19 cellular contexts compared by ENCODE assay signal in the genomic region with DNA sequence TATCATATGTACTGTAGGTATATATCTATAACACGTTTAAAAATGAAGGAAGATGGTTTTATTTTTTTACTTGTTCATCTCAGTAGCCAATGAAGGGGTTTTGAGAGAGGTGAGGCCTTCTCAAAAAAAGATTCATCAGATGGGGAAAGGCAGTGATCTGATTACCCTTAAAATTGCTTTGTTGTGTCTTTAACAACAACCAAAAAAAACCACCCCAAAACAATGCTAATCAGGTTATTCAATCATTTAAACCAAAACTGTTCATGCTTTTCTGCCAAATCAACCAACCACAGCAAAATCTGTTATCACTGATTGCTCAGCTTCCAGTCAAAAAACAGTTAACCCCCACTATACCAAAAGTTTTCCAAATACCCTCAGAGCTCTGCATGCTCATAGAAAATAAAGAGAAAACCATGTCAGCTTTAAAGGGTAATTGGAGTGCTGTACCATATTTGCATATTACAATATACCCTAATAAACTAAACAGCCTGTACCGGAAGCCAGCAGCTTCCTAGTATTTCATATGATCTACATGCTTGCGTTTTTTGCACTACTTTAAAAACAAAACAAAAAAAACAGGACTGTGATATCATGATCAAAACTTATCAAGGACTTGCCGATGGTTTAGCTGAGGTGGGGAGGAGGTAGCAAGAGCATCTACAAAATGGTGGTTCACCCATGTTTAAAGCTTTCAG. TPM values are rescaled to one million over a fixed set of nuclear protein-coding genes. Genes with fewer than 3 reads are reported as not detected.
DNase-seq lines count a peak whose midpoint lies in the region; ATAC-seq and TF ChIP-seq lines count a peak whose summit lies in the region.
"Had no signal": no experiment of that assay in that cellular context is flagged by ENCODE, and none has a peak within 500 bp of the region (broad histone marks: within the 10 kb centered on the region; RNA-seq: fewer than 3 reads in every experiment).

No MANE protein-coding gene starts in this region.

- intact Hi-C loops in sigmoid colon (cut with DNase I), result no loop called here

- H3K9me3 ChIP-seq in sigmoid colon, result no peaks in the 10 kb centered on the region
- H3K9me3 ChIP-seq: A549, vagina had no signal

- H3K27ac ChIP-seq in sigmoid colon, result peak overlapping the region in 3 of 4 donors; percentile 54 to 74 (median 66)
- H3K27ac ChIP-seq: A549, vagina had no signal

- no peaks in the 10 kb centered on the region for H3K27me3 Mint-ChIP-seq in activated CD4-positive, alpha-beta T cell treated with anti-CD3 and anti-CD28 coated beads, Interleukin-2, amount 10 ng/mL, durations not matched to agents 7 days and 5 days
- no peaks in the 10 kb centered on the region for H3K27me3 Mint-ChIP-seq in T-helper 2 cell treated with Interferon-gamma antibody and Interleukin-4, amounts not matched to agents 5 μg/mL and 100 μg/mL, for 36 hours (ENCODE audit: low read depth)
- H3K27me3 Mint-ChIP-seq in central memory CD8-positive, alpha-beta T cell, result no peaks in the 10 kb centered on the region
- H3K27me3 Mint-ChIP-seq: stimulated activated naive B cell treated with anti-CD40 and anti-IgM and Interleukin-4, amounts not matched to agents 10 μg/mL and 1 μg/mL and 100 μg/mL, for 72 hours had no signal

- H3K36me3 Mint-ChIP-seq in activated CD4-positive, alpha-beta T cell treated with anti-CD3 and anti-CD28 coated beads, Interleukin-2, amount 10 ng/mL, durations not matched to agents 7 days and 5 days (ENCODE audit: low read depth), result peaks cover 95% of the 10 kb centered on the region
- peaks cover 82% of the 10 kb centered on the region for H3K36me3 Mint-ChIP-seq in T-helper 2 cell treated with Interferon-gamma antibody and Interleukin-4, amounts not matched to agents 5 μg/mL and 100 μg/mL, for 36 hours (ENCODE audit: low read depth)
- peaks cover 9% of the 10 kb centered on the region for H3K36me3 Mint-ChIP-seq in central memory CD8-positive, alpha-beta T cell (ENCODE audit: insufficient read depth)

- TF ChIP-seq EP300 in sigmoid colon (IDR thresholded peaks at IDR 0.05), result no peak

- TF ChIP-seq POLR2A in sigmoid colon (IDR thresholded peaks at IDR 0.05), result no peak

- H3K4me3 ChIP-seq in sigmoid colon, result no peak overlapping the region
- H3K4me3 ChIP-seq: A549, lung, vagina had no signal

- H3K4me1 Mint-ChIP-seq in activated CD4-positive, alpha-beta T cell treated with anti-CD3 and anti-CD28 coated beads, Interleukin-2, amount 10 ng/mL, durations not matched to agents 7 days and 5 days, result peaks cover 96% of the 10 kb centered on the region
- peaks cover 90% of the 10 kb centered on the region for H3K4me1 Mint-ChIP-seq in T-helper 2 cell treated with Interferon-gamma antibody and Interleukin-4, amounts not matched to agents 5 μg/mL and 100 μg/mL, for 36 hours (ENCODE audit: low read depth)
- peaks cover 30% of the 10 kb centered on the region for H3K4me1 Mint-ChIP-seq in central memory CD8-positive, alpha-beta T cell
- H3K4me1 Mint-ChIP-seq: nephron had no signal

- TF ChIP-seq CTCF in sigmoid colon (IDR thresholded peaks at IDR 0.05) (no peak), GM10248 (IDR thresholded peaks at IDR 0.05; ENCODE audit: control extremely low read depth, extremely low read depth, low read depth, missing control alignments) (no peak)

- H3K9me3 Mint-ChIP-seq in activated CD4-positive, alpha-beta T cell treated with anti-CD3 and anti-CD28 coated beads, Interleukin-2, amount 10 ng/mL, durations not matched to agents 7 days and 5 days, result no peaks in the 10 kb centered on the region
- H3K9me3 Mint-ChIP-seq in T-helper 2 cell treated with Interferon-gamma antibody and Interleukin-4, amounts not matched to agents 5 μg/mL and 100 μg/mL, for 36 hours, result no peaks in the 10 kb centered on the region
- no peaks in the 10 kb centered on the region for H3K9me3 Mint-ChIP-seq in central memory CD8-positive, alpha-beta T cell
- H3K9me3 Mint-ChIP-seq: nephron; stimulated activated naive B cell treated with anti-CD40 and anti-IgM and Interleukin-4, amounts not matched to agents 10 μg/mL and 1 μg/mL and 100 μg/mL, for 72 hours had no signal

- peak; percentile 24 for ATAC-seq in central memory CD8-positive, alpha-beta T cell (replicated peaks; ENCODE audit: extremely low read depth, poor library complexity, severe bottlenecking)
- ATAC-seq in HG03378 (IDR thresholded peaks at IDR 0.05; ENCODE audit: unreplicated experiment), result no peak
- ATAC-seq: A549; HepG2; stimulated activated naive B cell treated with anti-CD40 and anti-IgM and Interleukin-4, amounts not matched to agents 10 μg/mL and 1 μg/mL and 100 μg/mL, for 72 hours had no signal

- H3K27ac Mint-ChIP-seq in activated CD4-positive, alpha-beta T cell treated with anti-CD3 and anti-CD28 coated beads, Interleukin-2, amount 10 ng/mL, durations not matched to agents 7 days and 5 days, result peak overlapping the region; percentile 84
- peak overlapping the region; percentile 93 for H3K27ac Mint-ChIP-seq in T-helper 2 cell treated with Interferon-gamma antibody and Interleukin-4, amounts not matched to agents 5 μg/mL and 100 μg/mL, for 36 hours
- peak overlapping the region; percentile 73 for H3K27ac Mint-ChIP-seq in central memory CD8-positive, alpha-beta T cell (ENCODE audit: low read depth)
- H3K27ac Mint-ChIP-seq: nephron; stimulated activated naive B cell treated with anti-CD40 and anti-IgM and Interleukin-4, amounts not matched to agents 10 μg/mL and 1 μg/mL and 100 μg/mL, for 72 hours had no signal

- peaks cover 0 to under 1% (median under 1%) of the 10 kb centered on the region in 4 donors for H3K36me3 ChIP-seq in sigmoid colon
- H3K36me3 ChIP-seq: vagina had no signal

- H3K27me3 ChIP-seq in sigmoid colon, result no peaks in the 10 kb centered on the region
- H3K27me3 ChIP-seq: vagina had no signal

- POLR2A ChIA-PET in activated CD4-positive, alpha-beta T cell treated with anti-CD3 and anti-CD28 coated beads, Interleukin-2, amount 10 ng/mL, durations not matched to agents 7 days and 5 days (lab: Charles Lee), result interaction anchor here (0.6 kb wide), 2 partner anchors 21 to 34 kb away, joined by 3 to 4 read pairs; no protein-coding TSS in a partner anchor
- POLR2A ChIA-PET in GM10248 (lab: Yijun Ruan, JAX), result no interaction called here

- peak overlapping the region; percentile 54 for H3K4me3 Mint-ChIP-seq in activated CD4-positive, alpha-beta T cell treated with anti-CD3 and anti-CD28 coated beads, Interleukin-2, amount 10 ng/mL, durations not matched to agents 7 days and 5 days
- peak overlapping the region; percentile 83 for H3K4me3 Mint-ChIP-seq in T-helper 2 cell treated with Interferon-gamma antibody and Interleukin-4, amounts not matched to agents 5 μg/mL and 100 μg/mL, for 36 hours
- no peak overlapping the region for H3K4me3 Mint-ChIP-seq in central memory CD8-positive, alpha-beta T cell
- H3K4me3 Mint-ChIP-seq: nephron; stimulated activated naive B cell treated with anti-CD40 and anti-IgM and Interleukin-4, amounts not matched to agents 10 μg/mL and 1 μg/mL and 100 μg/mL, for 72 hours had no signal

- no peak for DNase-seq in activated CD4-positive, alpha-beta T cell treated with anti-CD3 and anti-CD28 coated beads, Interleukin-2, amount 10 ng/mL, durations not matched to agents 7 days and 5 days
- no peak for DNase-seq in activated CD4-positive, alpha-beta T cell treated with anti-CD3 and anti-CD28 coated beads, Interleukin-2, amount 50 U/mL, for 4 hours
- DNase-seq in T-helper 2 cell treated with Interferon-gamma antibody and Interleukin-4, amounts not matched to agents 5 μg/mL and 100 μg/mL, for 36 hours (ENCODE audit: low spot score), result no peak
- no peak for DNase-seq in central memory CD8-positive, alpha-beta T cell (ENCODE audit: low spot score in 2 of 2)
- DNase-seq in sigmoid colon, result no peak
- no peak for DNase-seq in putamen (ENCODE audit: low spot score)
- no peak for DNase-seq in GM10248 (ENCODE audit: extremely low spot score)
- DNase-seq: activated CD4-positive, alpha-beta T cell treated with anti-CD3 and anti-CD28 coated beads for 4 hours; activated effector memory CD4-positive, alpha-beta T cell treated with Interleukin-2 at 50 U/mL for 16 hours; NCI-H187 treated with DMSO at 0.1 percent for 48 hours; NCI-H510A; SHP77; stimulated activated naive B cell treated with anti-CD40 and anti-IgM and Interleukin-4, amounts not matched to agents 10 μg/mL and 1 μg/mL and 100 μg/mL, for 72 hours had no signal

- peaks cover 0 to 33% (median 20%) of the 10 kb centered on the region in 4 donors for H3K4me1 ChIP-seq in sigmoid colon
- H3K4me1 ChIP-seq: A549, vagina had no signal

- WGBS in sigmoid colon, 2 donors, result 46 to 56% methylated on average over 4 of the region's 4 CpGs

- CTCF ChIA-PET in activated CD4-positive, alpha-beta T cell treated with anti-CD3 and anti-CD28 coated beads, Interleukin-2, amount 10 ng/mL, durations not matched to agents 7 days and 5 days (lab: Charles Lee), result interaction anchor here (0.8 to 1.8 kb wide), 5 partner anchors 10 to 355 kb away, joined by 3 to 9 read pairs (median 4); no protein-coding TSS in a partner anchor
- CTCF ChIA-PET in GM10248 (lab: Yijun Ruan, JAX), result interaction anchor here (1.7 to 1.9 kb wide), 2 partner anchors 11 to 20 kb away, joined by 6 to 7 read pairs; no protein-coding TSS in a partner anchor

RNA-seq across cellular contexts. Expression of gene SATB1, which starts 22.9 kb away (rescaled TPM):
- total RNA-seq in activated CD4-positive, alpha-beta T cell treated with anti-CD3 and anti-CD28 coated beads, Interleukin-2, amount 10 ng/mL, durations not matched to agents 7 days and 5 days, result 100 to 1,000 TPM; 323 to 357 TPM
- 100 to 1,000 TPM in 2 of 4 donors, 10 to 100 TPM in 2; 56.7 to 135 (median 93.4) TPM for total RNA-seq in sigmoid colon
- 10 to 100 TPM in 1 of 3 donors, 1 to 10 TPM in 2; 5.5 to 24.1 (median 9.0) TPM for polyA plus RNA-seq in sigmoid colon
- total RNA-seq: HepG2 had no signal
